10 cellular contexts compared by ENCODE assay signal in genomic region chr22:46377566-46378498, GRCh38. TPM values are rescaled to one million over a fixed set of nuclear protein-coding genes. Genes with fewer than 3 reads are reported as not detected.
DNase-seq lines count a peak whose midpoint lies in the region; ATAC-seq, FAIRE-seq and TF ChIP-seq lines count a peak whose summit lies in the region.
"Had no signal": no experiment of that assay in that cellular context is flagged by ENCODE, and none has a peak within 500 bp of the region (broad histone marks: within the 10 kb centered on the region; RNA-seq: fewer than 3 reads in every experiment).

No MANE protein-coding gene starts in this region.

- H3K27ac ChIP-seq in PC-3 (ENCODE audit: low read length), result 0 out of 2 replicates have a peak overlapping the region, but pooled peaks have one; percentile 9
- H3K27ac ChIP-seq in heart right ventricle, result peak overlapping the region in 7 of 10 donors; percentile 2 to 55 (median 44)
- H3K27ac ChIP-seq in pancreas, result peak overlapping the region; percentile 75 to 89 (median 78)
- no peak overlapping the region for H3K27ac ChIP-seq in caudate nucleus (ENCODE audit: low read depth, low read length)
- H3K27ac ChIP-seq: coronary artery had no signal

- peak overlapping the region; percentile 45 for H3K4me2 ChIP-seq in PC-3 (ENCODE audit: low read length)

- H3K4me3 ChIP-seq in PC-3 (ENCODE audit: low read length) (no peak overlapping the region), heart right ventricle (no peak overlapping the region), pancreas (no peak overlapping the region)
- H3K4me3 ChIP-seq: coronary artery had no signal

- no peaks in the 10 kb centered on the region for H3K27me3 ChIP-seq in PC-3 (ENCODE audit: low read length)
- peaks cover 0 to 12% (median 0%) of the 10 kb centered on the region in 7 donors for H3K27me3 ChIP-seq in heart right ventricle
- H3K27me3 ChIP-seq in pancreas, result no peaks in the 10 kb centered on the region

- no peaks in the 10 kb centered on the region for H3K79me2 ChIP-seq in PC-3 (ENCODE audit: low read length)

- peak; percentile 95 for DNase-seq in ELF-1 (ENCODE audit: low read depth, low spot score)
- peak; percentile 79 for DNase-seq in PC-3
- peak in 1 of 2 donors; percentile 46 for DNase-seq in heart right ventricle
- peak; percentile 81 to 95 (median 91) for DNase-seq in pancreas
- DNase-seq in NCI-H2171 (lab: John Stamatoyannopoulos, UW), result no peak
- DNase-seq in GM19238 (ENCODE audit: insufficient read length, low spot score), result no peak
- no peak for DNase-seq in caudate nucleus (lab: John Stamatoyannopoulos, UW)
- DNase-seq in NCI-H187 treated with DMSO at 0.1 percent for 48 hours (lab: John Stamatoyannopoulos, UW), result no peak

- intact Hi-C loops in PC-3 (cut with micrococcal nuclease) (no loop called here), heart right ventricle (cut with DNase I) (loop anchor here in 1 of 10 donors (5.0 kb wide), 1 partner anchor 1004 kb away; no protein-coding TSS in a partner anchor), pancreas (cut with DNase I) (no loop called here)

- no peaks in the 10 kb centered on the region for H4K20me1 ChIP-seq in PC-3 (ENCODE audit: low read length)

- H3K9me2 ChIP-seq in PC-3 (replicated peaks; ENCODE audit: low read length), result no peaks in the 10 kb centered on the region

- no peak overlapping the region for H3K9ac ChIP-seq in PC-3 (ENCODE audit: low read length)

- TF ChIP-seq CTCF in PC-3 (conservative IDR thresholded peaks at IDR 0.05; ENCODE audit: low read depth, low read length) (no peak), heart right ventricle (IDR thresholded peaks at IDR 0.05) (no peak), pancreas (IDR thresholded peaks at IDR 0.05) (no peak)

- BruUV-seq in PC-3 (replicated peaks; lab: Mats Ljungman, UMichigan), result no TSS peak

- ATAC-seq in PC-3 (peak; percentile 94), heart right ventricle (peak; percentile 22 to 81 (median 72)), pancreas (peak; percentile 83 to 88 (median 86))

- H3K36me3 ChIP-seq in PC-3 (ENCODE audit: low read depth, low read length) (peaks cover 5% of the 10 kb centered on the region), heart right ventricle (no peaks in the 10 kb centered on the region), pancreas (no peaks in the 10 kb centered on the region)

- no peak for FAIRE-seq in pancreas (lab: Jason Lieb, UNC)
- FAIRE-seq: G401.6 had no signal

- POLR2A ChIA-PET in PC-3 (lab: Charles Lee; ENCODE audit: unreplicated experiment), result no interaction called here

- H3K9me3 ChIP-seq in PC-3 (ENCODE audit: low read length), result no peaks in the 10 kb centered on the region
- peaks cover 0 to 14% (median 4%) of the 10 kb centered on the region in 11 donors for H3K9me3 ChIP-seq in heart right ventricle
- H3K9me3 ChIP-seq in pancreas, result no peaks in the 10 kb centered on the region

- no peaks in the 10 kb centered on the region for H3F3A ChIP-seq in PC-3 (ENCODE audit: low read length, unreplicated experiment)

- CTCF ChIA-PET in PC-3 (lab: Charles Lee), result no interaction called here

- WGBS in heart right ventricle, 2 donors, result 54 to 57% methylated on average over 25 of the region's 25 CpGs
- WGBS in pancreas, 2 donors, result 15 to 17% methylated on average over 25 of the region's 25 CpGs

- H3K4me1 ChIP-seq in PC-3 (ENCODE audit: insufficient read depth, low read length) (peaks cover 11% of the 10 kb centered on the region), heart right ventricle (peaks cover 0 to 15% (median 3%) of the 10 kb centered on the region in 9 donors), pancreas (peaks cover 27 to 34% (median 31%) of the 10 kb centered on the region in 3 donors)

- no peak overlapping the region for H2AFZ ChIP-seq in PC-3 (ENCODE audit: low read length)

RNA-seq across cellular contexts. Expression of gene TRMU, which starts 42.3 kb away (rescaled TPM):
- 63.5 and 63.6 TPM in 2 replicates for total RNA-seq in PC-3 (2014; rRNA removed)
- total RNA-seq in heart right ventricle, result 10 to 100 TPM; 22.1 to 54.1 (median 26.5) TPM
- polyA plus RNA-seq in heart right ventricle, result 10 to 100 TPM; 44.0 to 80.5 TPM
- total RNA-seq in pancreas, result 10 to 100 TPM; 15.0 to 27.6 (median 20.8) TPM
- 10 to 100 TPM; 53.9 to 58.0 TPM for polyA plus RNA-seq in pancreas

Comparison
In these comparisons a context has a peak if more than half of its experiments do, and no peak if none do; other contexts are left out.
1. DNase-seq: peak in ELF-1 (single experiment), PC-3 (single experiment) and pancreas (6 of 6); none in NCI-H2171 (single experiment), GM19238 (single experiment), caudate nucleus (0 of 61) and NCI-H187 treated with DMSO at 0.1 percent for 48 hours (single experiment).
2. Peak in every context shown above with its lines, with median percentiles within 50 percentile points of each other: ATAC-seq.